In genomic region chr17:80198144-80198661, GRCh38 we compare ENCODE assay signal across 15 cellular contexts. TPM values are rescaled to one million over a fixed set of nuclear protein-coding genes. Genes with fewer than 3 reads are reported as not detected.
DNase-seq lines count a peak whose midpoint lies in the region; ATAC-seq and TF ChIP-seq lines count a peak whose summit lies in the region.
"Had no signal": no experiment of that assay in that cellular context is flagged by ENCODE, and none has a peak within 500 bp of the region (broad histone marks: within the 10 kb centered on the region; RNA-seq: fewer than 3 reads in every experiment).

No MANE protein-coding gene starts in this region.

- WGBS in endodermal cell (ENCODE audit: insufficient coverage in 1 of 2, insufficient read length in 1 of 2), 2 experiments, result 60 to 89% methylated on average over 2 to 27 of the region's 27 CpGs
- WGBS in psoas muscle, 3 donors, result 58 to 60% (median 58%) methylated on average over 27 of the region's 27 CpGs

- H3K9me3 ChIP-seq in endodermal cell (ENCODE audit: control insufficient read depth, low read length), result no peaks in the 10 kb centered on the region
- no peaks in the 10 kb centered on the region for H3K9me3 ChIP-seq in psoas muscle

- H3K9me3 Mint-ChIP-seq in endodermal cell, result no peaks in the 10 kb centered on the region

- peaks cover 4% of the 10 kb centered on the region for H3K36me3 Mint-ChIP-seq in endodermal cell (ENCODE audit: low read depth)
- H3K36me3 Mint-ChIP-seq: CD4-positive, CD25-positive, alpha-beta regulatory T cell had no signal

- intact Hi-C loops in psoas muscle (cut with DNase I), result loop anchor here in 1 of 2 donors (5.0 to 10.0 kb wide), 2 partner anchors 54 to 167 kb away; no protein-coding TSS in a partner anchor

- H3K27ac ChIP-seq in endodermal cell (ENCODE audit: low read depth, low read length) (no peak overlapping the region), psoas muscle (no peak overlapping the region)
- H3K27ac ChIP-seq: 22Rv1, VCaP had no signal

- no peak overlapping the region for H3K9ac ChIP-seq in endodermal cell (ENCODE audit: extremely low read depth, low read length, poor library complexity, severe bottlenecking)

- no peak overlapping the region for H3K4me3 Mint-ChIP-seq in endodermal cell

- H3K4me3 ChIP-seq in endodermal cell (ENCODE audit: low read length) (no peak overlapping the region), psoas muscle (no peak overlapping the region)

- no peaks in the 10 kb centered on the region for H3K4me1 ChIP-seq in endodermal cell (ENCODE audit: control insufficient read depth, insufficient read depth, low read length)
- H3K4me1 ChIP-seq in psoas muscle, result peaks cover 5% of the 10 kb centered on the region

- H3K36me3 ChIP-seq in endodermal cell (ENCODE audit: control insufficient read depth, insufficient read depth, low read length), result no peaks in the 10 kb centered on the region
- H3K36me3 ChIP-seq in psoas muscle (ENCODE audit: insufficient read depth in 1 of 2, low read depth in 1 of 2), result no peaks in the 10 kb centered on the region

- no peaks in the 10 kb centered on the region for H3K27me3 Mint-ChIP-seq in endodermal cell (ENCODE audit: insufficient read depth)
- H3K27me3 Mint-ChIP-seq: CD4-positive, CD25-positive, alpha-beta regulatory T cell had no signal

- no peak overlapping the region for H3K27ac Mint-ChIP-seq in endodermal cell
- H3K27ac Mint-ChIP-seq: CD4-positive, CD25-positive, alpha-beta regulatory T cell had no signal

- no peaks in the 10 kb centered on the region for H3K27me3 ChIP-seq in endodermal cell (ENCODE audit: control insufficient read depth, insufficient read depth, low read length, poor library complexity, severe bottlenecking)
- H3K27me3 ChIP-seq in psoas muscle (ENCODE audit: insufficient read depth in 3 of 3, low read length in 2 of 3), result peaks cover 0 to 4% (median 0%) of the 10 kb centered on the region in 3 donors

- DNase-seq in DMS 273 (lab: John Stamatoyannopoulos, UW; ENCODE audit: unreplicated experiment) (peak; percentile 59), DMS 273 treated with DMSO at 0.1 percent for 48 hours (lab: John Stamatoyannopoulos, UW) (no peak), endodermal cell (peak; percentile 78), psoas muscle (no peak)
- DNase-seq: activated CD8-positive, alpha-beta memory T cell treated with anti-CD3 and anti-CD28 coated beads for 24 hours; activated effector memory CD4-positive, alpha-beta T cell treated with anti-CD3 and anti-CD28 coated beads, Interleukin-2, amount 50 U/mL, for 16 hours; CD4-positive, CD25-positive, alpha-beta regulatory T cell; MM.1S; NCI-H2081 treated with DMSO at 0.1 percent for 48 hours; small intestine had no signal

- H3K4me1 Mint-ChIP-seq in endodermal cell, result peaks cover 6% of the 10 kb centered on the region

- no peak for TF ChIP-seq CTCF in endodermal cell (conservative IDR thresholded peaks at IDR 0.05)
- no peak for TF ChIP-seq CTCF in psoas muscle (IDR thresholded peaks at IDR 0.05)

- ATAC-seq in psoas muscle (peak; percentile 49 to 73 (median 71)), HG03378 (IDR thresholded peaks at IDR 0.05; ENCODE audit: unreplicated experiment) (no peak), GM19455 (IDR thresholded peaks at IDR 0.05; ENCODE audit: unreplicated experiment) (no peak)

RNA-seq across cellular contexts. Expression of gene SGSH, which starts 21.9 kb away (rescaled TPM):
- total RNA-seq in endodermal cell (10 to 100 TPM; 40.4 to 42.5 TPM), psoas muscle (10 to 100 TPM in 3 of 4 donors, 1 to 10 TPM in 1; 4.9 to 16.6 (median 13.0) TPM)
- 27.5 TPM for polyA plus RNA-seq in endodermal cell (2013, experiment 1 of 2)
- 21.8 TPM for polyA plus RNA-seq in endodermal cell (2013, experiment 2 of 2)
- polyA plus RNA-seq in psoas muscle, result 1 to 10 TPM; 4.7 to 5.6 (median 4.8) TPM

RNA-seq across cellular contexts. Expression of gene SLC26A11, which starts 22.0 kb away (rescaled TPM):
- total RNA-seq in endodermal cell (10 to 100 TPM; 43.7 to 48.2 TPM), psoas muscle (1 to 10 TPM; 3.2 to 5.1 (median 3.8) TPM)
- 25.4 TPM for polyA plus RNA-seq in endodermal cell (2013, experiment 1 of 2)
- polyA plus RNA-seq in endodermal cell (2013, experiment 2 of 2), result 25.1 TPM
- 1 to 10 TPM; 2.2 to 3.2 (median 2.2) TPM for polyA plus RNA-seq in psoas muscle

RNA-seq across cellular contexts. Expression of gene CARD14, which starts 28.4 kb away (rescaled TPM):
- total RNA-seq in endodermal cell (under 1 TPM in 1 of 2 donors, not detected in 1; 0.31 TPM), psoas muscle (under 1 TPM in 1 of 4 donors, not detected in 3; 0.32 TPM)
- 0.50 TPM for polyA plus RNA-seq in endodermal cell (2013, experiment 1 of 2)
- polyA plus RNA-seq in endodermal cell (2013, experiment 2 of 2), result 0.37 TPM
- under 1 TPM in 2 of 3 donors, not detected in 1; 0.05 to 0.06 TPM for polyA plus RNA-seq in psoas muscle
- total RNA-seq: CD4-positive, CD25-positive, alpha-beta regulatory T cell; mesenteric fat pad had no signal

RNA-seq across cellular contexts. Expression of gene EIF4A3, which starts 51.3 kb away (rescaled TPM):
- total RNA-seq in endodermal cell (100 to 1,000 TPM; 107 to 110 TPM), psoas muscle (10 to 100 TPM; 30.1 to 51.2 (median 37.7) TPM)
- polyA plus RNA-seq in endodermal cell (2013, experiment 1 of 2), result 126 TPM
- polyA plus RNA-seq in endodermal cell (2013, experiment 2 of 2), result 123 TPM
- polyA plus RNA-seq in psoas muscle, result 10 to 100 TPM; 26.7 to 77.0 (median 33.5) TPM

Comparison
In these comparisons a context has a peak if more than half of its experiments do, and no peak if none do; other contexts are left out.
1. DNase-seq: peak in DMS 273 (single experiment) and endodermal cell (single experiment); none in DMS 273 treated with DMSO at 0.1 percent for 48 hours (single experiment) and psoas muscle (0 of 2).
2. ATAC-seq: peak in psoas muscle (4 of 4); none in HG03378 (single experiment) and GM19455 (single experiment).
3. RNA of gene SLC26A11, which starts 22.0 kb away (total RNA-seq): 43.7 to 48.2 TPM in endodermal cell; 3.2 to 5.1 TPM in psoas muscle; every median in the first group is over 4 times any median in the second.